Comparison of ENCODE assay signal across 8 cellular contexts in the genomic region with DNA sequence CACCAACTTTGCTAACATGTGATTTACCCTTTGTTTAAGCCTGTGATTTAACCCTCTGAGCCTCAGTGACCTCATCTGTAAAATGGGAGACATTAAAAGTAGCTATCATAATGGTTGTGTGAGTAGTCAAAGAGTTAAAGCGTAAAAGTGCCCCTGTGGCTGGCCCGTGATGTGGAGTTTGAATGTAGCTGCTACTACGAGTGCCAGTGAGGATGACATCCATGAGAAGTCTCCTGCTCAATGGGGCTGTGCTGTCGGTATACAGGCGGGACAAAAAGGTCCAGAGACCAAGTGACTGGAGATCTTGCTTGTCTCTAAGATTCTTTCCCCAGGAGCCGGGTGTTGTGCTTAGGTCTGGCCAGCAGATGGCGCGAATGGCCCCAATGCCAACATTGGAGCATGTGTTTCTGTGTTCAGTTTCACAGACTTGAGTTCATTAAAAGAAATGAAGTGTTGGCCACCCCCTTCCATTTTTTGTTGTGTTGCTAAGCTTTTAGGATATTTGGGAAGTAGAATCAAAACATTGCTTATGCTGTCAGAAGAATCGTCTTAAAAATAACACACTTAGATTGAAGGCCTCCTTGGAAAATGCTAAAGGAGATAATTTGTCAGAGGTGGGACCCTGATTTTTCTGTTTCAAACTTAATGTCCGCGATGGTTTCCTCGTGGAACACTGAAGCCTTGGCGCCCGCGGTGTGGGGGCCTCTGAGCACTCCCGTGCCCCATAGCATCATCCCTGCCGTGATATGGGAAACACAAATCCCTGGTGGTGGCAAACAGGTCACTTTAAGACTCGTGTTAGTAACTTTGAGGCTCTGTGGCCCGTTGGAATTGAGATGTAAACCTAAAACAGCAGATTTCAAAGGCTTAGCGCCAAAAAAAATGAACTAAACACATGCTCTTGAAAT. TPM values are rescaled to one million over a fixed set of nuclear protein-coding genes. Genes with fewer than 3 reads are reported as not detected.
DNase-seq lines count a peak whose midpoint lies in the region; ATAC-seq, FAIRE-seq and TF ChIP-seq lines count a peak whose summit lies in the region.

No MANE protein-coding gene starts in this region.

- no peaks in the 10 kb centered on the region for H3K4me1 ChIP-seq in HepG2 (ENCODE audit: insufficient read depth, low read length)

- H3K9me3 Mint-ChIP-seq in activated CD4-positive, alpha-beta T cell treated with anti-CD3 and anti-CD28 coated beads for 36 hours (ENCODE audit: low read depth): no peaks in the 10 kb centered on the region

- TF ChIP-seq RAD21 in HepG2 (CRISPR knock-in tag; IDR thresholded peaks at IDR 0.05): peak; percentile 93

- no peaks in the 10 kb centered on the region for H3K27me3 ChIP-seq in HepG2 (ENCODE audit: control insufficient read depth in 1 of 2, insufficient read depth in 2 of 2, low read length in 2 of 2)

- H3K9me3 ChIP-seq in HepG2 (ENCODE audit: low read length): no peaks in the 10 kb centered on the region

- H2AFZ ChIP-seq in HepG2 (ENCODE audit: low read length): no peak overlapping the region

- no TSS peak for BruUV-seq in HepG2 (replicated peaks; lab: Mats Ljungman, UMichigan)

- FAIRE-seq in HepG2 (lab: Jason Lieb, UNC): peak; percentile 98

- no peak overlapping the region for H3K4me3 ChIP-seq in HepG2 (replicated peaks in 1 of 3; ENCODE audit: insufficient read depth in 1 of 3, low read depth in 2 of 3, low read length in 3 of 3)

- H3K4me1 Mint-ChIP-seq in activated CD4-positive, alpha-beta T cell treated with anti-CD3 and anti-CD28 coated beads for 36 hours: peaks cover 21% of the 10 kb centered on the region

- intact Hi-C loops in activated CD4-positive, alpha-beta T cell treated with anti-CD3 and anti-CD28 coated beads for 36 hours (cut with DNase I, micrococcal nuclease): loop anchor here (1.0 to 2.0 kb wide), 3 partner anchors 113 to 213 kb away; no protein-coding TSS in a partner anchor
- intact Hi-C loops in HepG2 (cut with micrococcal nuclease; ENCODE audit: unreplicated experiment): loop anchor here (1.0 kb wide), 1 partner anchor 113 kb away; no protein-coding TSS in a partner anchor

- CTCF ChIA-PET in activated CD4-positive, alpha-beta T cell treated with anti-CD3 and anti-CD28 coated beads for 36 hours (lab: Charles Lee): interaction anchor here (0.6 to 3.7 kb wide), 23 partner anchors 8 to 1917 kb away, joined by 3 to 21 read pairs (median 5); a partner anchor contains a TSS
- CTCF ChIA-PET in HepG2 (lab: Yijun Ruan, JAX; ENCODE audit: low intra/inter-chr PET ratio, low total read pairs): interaction anchor here (1.2 to 5.2 kb wide), 8 partner anchors 53 to 827 kb away, joined by 4 to 127 read pairs (median 4); no protein-coding TSS in a partner anchor

- no peak for TF ChIP-seq EP300 in HepG2 (IDR thresholded peaks at IDR 0.05; ENCODE audit: low read depth in 2 of 2, low read length in 2 of 2)
- TF ChIP-seq EP300 in HepG2 (CRISPR knock-in tag; IDR thresholded peaks at IDR 0.05; ENCODE audit: borderline replicate concordance): no peak

- no peak overlapping the region for H3K27ac ChIP-seq in HepG2 (ENCODE audit: extremely low read length, insufficient read depth, low read length)

- TF ChIP-seq POLR2A in HepG2 (IDR thresholded peaks at IDR 0.05; ENCODE audit: insufficient read depth in 1 of 2, low read depth in 2 of 2, low read length in 2 of 2): no peak

- peaks cover 22% of the 10 kb centered on the region for H3K36me3 Mint-ChIP-seq in activated CD4-positive, alpha-beta T cell treated with anti-CD3 and anti-CD28 coated beads for 36 hours (ENCODE audit: low read depth)

- POLR2A ChIA-PET in activated CD4-positive, alpha-beta T cell treated with anti-CD3 and anti-CD28 coated beads for 36 hours (lab: Charles Lee): no interaction called here
- POLR2A ChIA-PET in HepG2 (lab: Yijun Ruan, JAX): no interaction called here

- in situ Hi-C loops in HepG2 (cut with HindIII; ENCODE audit: extremely low pct_ligation_motif_present, low pct_unique_long_range_greater_than_20kb): loop anchor here (5.0 to 25.0 kb wide), 3 partner anchors 115 to 830 kb away; no protein-coding TSS in a partner anchor

- no peaks in the 10 kb centered on the region for H3K27me3 Mint-ChIP-seq in activated CD4-positive, alpha-beta T cell treated with anti-CD3 and anti-CD28 coated beads for 36 hours

- peaks cover 19 to 29% of the 10 kb centered on the region in 2 experiments; a peak in 4 of 5 replicates for H3K36me3 ChIP-seq in HepG2 (replicated peaks in 1 of 2; ENCODE audit: control insufficient read depth in 1 of 2, insufficient read depth in 2 of 2, low read length in 2 of 2)

- peak; percentile 86 for DNase-seq in CD1c-positive myeloid dendritic cell (ENCODE audit: extremely low spot score)
- peak; percentile 47 for DNase-seq in H4 (ENCODE audit: low spot score)
- DNase-seq in NCI-H2227 (lab: John Stamatoyannopoulos, UW; ENCODE audit: unreplicated experiment): peak; percentile 85
- peak; percentile 91 for DNase-seq in activated CD4-positive, alpha-beta T cell treated with anti-CD3 and anti-CD28 coated beads for 36 hours
- peak; percentile 85 for DNase-seq in cerebellum (ENCODE audit: low spot score)
- peak; percentile 71 for DNase-seq in HepG2 (ENCODE audit: low spot score)
- DNase-seq in stimulated activated CD4-positive, alpha-beta T cell treated with anti-CD3 and anti-CD28 coated beads, Interleukin-4, amount 100 ng/mL, for 4 hours: peak; percentile 79 to 80

- no peak overlapping the region for H3K4me2 ChIP-seq in HepG2 (ENCODE audit: low read depth, low read length)

- H3K27ac Mint-ChIP-seq in activated CD4-positive, alpha-beta T cell treated with anti-CD3 and anti-CD28 coated beads for 36 hours: peak overlapping the region; percentile 7

- peak; percentile 79 for ATAC-seq in activated CD4-positive, alpha-beta T cell treated with anti-CD3 and anti-CD28 coated beads for 36 hours
- ATAC-seq in HepG2 (peak; percentile 70), GM18873 (IDR thresholded peaks at IDR 0.05; ENCODE audit: low FRiP score, unreplicated experiment) (no peak)

- peak; percentile 98 for TF ChIP-seq CTCF in HepG2 (CRISPR knock-in tag; IDR thresholded peaks at IDR 0.05)

- H3K79me2 ChIP-seq in HepG2 (ENCODE audit: insufficient read depth, low read length): no peaks in the 10 kb centered on the region

- no peak overlapping the region for H3K4me3 Mint-ChIP-seq in activated CD4-positive, alpha-beta T cell treated with anti-CD3 and anti-CD28 coated beads for 36 hours

- H3K9ac ChIP-seq in HepG2 (ENCODE audit: insufficient read depth, low read depth, low read length): no peak overlapping the region

- 0 out of 2 replicates have a peak, but pooled peaks cover 4% of the 10 kb centered on the region for H4K20me1 ChIP-seq in HepG2 (ENCODE audit: insufficient read depth, low read length)

- 47% methylated on average over 20 of the region's 20 CpGs for WGBS in HepG2 (ENCODE audit: low lambda C conversion rate)

RNA-seq across cellular contexts. Expression of a gene that starts 9.3 kb away (rescaled TPM):
- 7.4 and 12.3 TPM in 2 replicates for total RNA-seq in H4 (2014; rRNA removed; shearing (Covaris generic))
- total RNA-seq in activated CD4-positive, alpha-beta T cell treated with anti-CD3 and anti-CD28 coated beads for 36 hours: 100 to 1,000 TPM in 1 of 2 experiments, 10 to 100 TPM in 1; 96.5 to 101 TPM
- total RNA-seq in cerebellum (11.4 TPM), HepG2 (2016; rRNA removed; fragmentation: Illumina TruSeq; extraction: Trizol) (29.6 and 34.2 TPM in 2 replicates)
- total RNA-seq in HepG2 (2016; cell fraction: cytosol; rRNA removed; fragmentation: Illumina TruSeq; extraction: Trizol; ENCODE audit: low read depth): 29.5 and 32.8 TPM in 2 replicates
- total RNA-seq in HepG2 (2016; cell fraction: insoluble cytoplasmic fraction; rRNA removed; fragmentation: Illumina TruSeq; extraction: Trizol): 24.0 and 34.3 TPM in 2 replicates
- 69.5 and 80.5 TPM in 2 replicates for total RNA-seq in HepG2 (2016; cell fraction: membrane; rRNA removed; fragmentation: Illumina TruSeq; extraction: Trizol)
- total RNA-seq in HepG2 (2016; cell fraction: nucleus; rRNA removed; fragmentation: Illumina TruSeq; extraction: Trizol): 16.2 and 19.5 TPM in 2 replicates
- polyA plus RNA-seq in HepG2 (2011; rRNA removed): 24.2 and 30.0 TPM in 2 replicates
- 25.8 and 35.6 TPM in 2 replicates for polyA plus RNA-seq in HepG2 (2011; cell fraction: cytosol; rRNA removed)
- polyA plus RNA-seq in HepG2 (2011; cell fraction: nucleus; rRNA removed): 24.4 and 25.9 TPM in 2 replicates
- polyA plus RNA-seq in HepG2 (2012): 13.9 and 24.8 TPM in 2 replicates
- polyA plus RNA-seq in HepG2 (2016; cell fraction: cytosol; fragmentation: Illumina TruSeq; extraction: Trizol; ENCODE audit: low read depth): 44.0 and 53.1 TPM in 2 replicates
- 40.7 and 50.0 TPM in 2 replicates for polyA plus RNA-seq in HepG2 (2016; cell fraction: insoluble cytoplasmic fraction; fragmentation: Illumina TruSeq; extraction: Trizol; ENCODE audit: low read depth)
- 80.4 and 89.1 TPM in 2 replicates for polyA plus RNA-seq in HepG2 (2016; cell fraction: membrane; fragmentation: Illumina TruSeq; extraction: Trizol; ENCODE audit: low read depth)
- 34.0 and 39.8 TPM in 2 replicates for polyA plus RNA-seq in HepG2 (2016; cell fraction: nucleus; fragmentation: Illumina TruSeq; extraction: Trizol; ENCODE audit: insufficient read depth, low read depth)
- polyA minus RNA-seq in HepG2 (2011; rRNA and poly(A)+ RNA removed; ENCODE audit: low replicate concordance): 9.8 and 33.7 TPM in 2 replicates
- polyA minus RNA-seq in HepG2 (2011; cell fraction: cytosol; rRNA and poly(A)+ RNA removed): 16.2 and 17.4 TPM in 2 replicates
- polyA minus RNA-seq in HepG2 (2011; cell fraction: nucleus; rRNA and poly(A)+ RNA removed): 6.2 and 7.1 TPM in 2 replicates

RNA-seq across cellular contexts. Expression of a gene that starts 30.8 kb away (rescaled TPM):
- 51.1 and 57.1 TPM in 2 replicates for total RNA-seq in H4 (2014; rRNA removed; shearing (Covaris generic))
- total RNA-seq in activated CD4-positive, alpha-beta T cell treated with anti-CD3 and anti-CD28 coated beads for 36 hours: 10 to 100 TPM; 42.7 to 48.9 TPM
- total RNA-seq in cerebellum (26.9 TPM), HepG2 (2016; rRNA removed; fragmentation: Illumina TruSeq; extraction: Trizol) (72.9 and 84.7 TPM in 2 replicates)
- 7.0 TPM in 2 replicates for total RNA-seq in HepG2 (2016; cell fraction: cytosol; rRNA removed; fragmentation: Illumina TruSeq; extraction: Trizol; ENCODE audit: low read depth)
- 69.1 and 75.0 TPM in 2 replicates for total RNA-seq in HepG2 (2016; cell fraction: insoluble cytoplasmic fraction; rRNA removed; fragmentation: Illumina TruSeq; extraction: Trizol)
- 12.7 and 13.6 TPM in 2 replicates for total RNA-seq in HepG2 (2016; cell fraction: membrane; rRNA removed; fragmentation: Illumina TruSeq; extraction: Trizol)
- total RNA-seq in HepG2 (2016; cell fraction: nucleus; rRNA removed; fragmentation: Illumina TruSeq; extraction: Trizol): 52.3 and 56.5 TPM in 2 replicates
- polyA plus RNA-seq in HepG2 (2011; rRNA removed): 29.2 and 36.1 TPM in 2 replicates
- polyA plus RNA-seq in HepG2 (2011; cell fraction: cytosol; rRNA removed): 38.8 and 67.0 TPM in 2 replicates
- 104 and 106 TPM in 2 replicates for polyA plus RNA-seq in HepG2 (2011; cell fraction: nucleus; rRNA removed)
- polyA plus RNA-seq in HepG2 (2012): 40.7 and 46.9 TPM in 2 replicates
- polyA plus RNA-seq in HepG2 (2016; cell fraction: cytosol; fragmentation: Illumina TruSeq; extraction: Trizol; ENCODE audit: low read depth): 5.7 and 6.3 TPM in 2 replicates
- polyA plus RNA-seq in HepG2 (2016; cell fraction: insoluble cytoplasmic fraction; fragmentation: Illumina TruSeq; extraction: Trizol; ENCODE audit: low read depth): 85.9 and 97.1 TPM in 2 replicates
- polyA plus RNA-seq in HepG2 (2016; cell fraction: membrane; fragmentation: Illumina TruSeq; extraction: Trizol; ENCODE audit: low read depth): 6.4 and 8.4 TPM in 2 replicates
- polyA plus RNA-seq in HepG2 (2016; cell fraction: nucleus; fragmentation: Illumina TruSeq; extraction: Trizol; ENCODE audit: insufficient read depth, low read depth): 70.0 and 74.0 TPM in 2 replicates
- polyA minus RNA-seq in HepG2 (2011; rRNA and poly(A)+ RNA removed; ENCODE audit: low replicate concordance): 47.5 and 58.8 TPM in 2 replicates
- 20.8 and 32.8 TPM in 2 replicates for polyA minus RNA-seq in HepG2 (2011; cell fraction: cytosol; rRNA and poly(A)+ RNA removed)
- 119 and 124 TPM in 2 replicates for polyA minus RNA-seq in HepG2 (2011; cell fraction: nucleus; rRNA and poly(A)+ RNA removed)

RNA-seq across cellular contexts. Expression of a gene that starts 52.2 kb away (rescaled TPM):
- total RNA-seq in H4 (2014; rRNA removed; shearing (Covaris generic)): not detected in 2 replicates
- total RNA-seq in activated CD4-positive, alpha-beta T cell treated with anti-CD3 and anti-CD28 coated beads for 36 hours: not detected
- total RNA-seq in cerebellum (not detected), HepG2 (2016; rRNA removed; fragmentation: Illumina TruSeq; extraction: Trizol) (not detected in 2 replicates)
- not detected in 2 replicates for total RNA-seq in HepG2 (2016; cell fraction: cytosol; rRNA removed; fragmentation: Illumina TruSeq; extraction: Trizol; ENCODE audit: low read depth)
- total RNA-seq in HepG2 (2016; cell fraction: insoluble cytoplasmic fraction; rRNA removed; fragmentation: Illumina TruSeq; extraction: Trizol): not detected in 2 replicates
- not detected in 2 replicates for total RNA-seq in HepG2 (2016; cell fraction: membrane; rRNA removed; fragmentation: Illumina TruSeq; extraction: Trizol)
- total RNA-seq in HepG2 (2016; cell fraction: nucleus; rRNA removed; fragmentation: Illumina TruSeq; extraction: Trizol): not detected in 2 replicates
- not detected in 2 replicates for polyA plus RNA-seq in HepG2 (2011; rRNA removed)
- not detected in 2 replicates for polyA plus RNA-seq in HepG2 (2011; cell fraction: cytosol; rRNA removed)
- polyA plus RNA-seq in HepG2 (2011; cell fraction: nucleus; rRNA removed): not detected in 2 replicates
- not detected in 2 replicates for polyA plus RNA-seq in HepG2 (2012)
- not detected in 2 replicates for polyA plus RNA-seq in HepG2 (2016; cell fraction: cytosol; fragmentation: Illumina TruSeq; extraction: Trizol; ENCODE audit: low read depth)
- polyA plus RNA-seq in HepG2 (2016; cell fraction: insoluble cytoplasmic fraction; fragmentation: Illumina TruSeq; extraction: Trizol; ENCODE audit: low read depth): not detected in 2 replicates
- not detected in 2 replicates for polyA plus RNA-seq in HepG2 (2016; cell fraction: membrane; fragmentation: Illumina TruSeq; extraction: Trizol; ENCODE audit: low read depth)
- polyA plus RNA-seq in HepG2 (2016; cell fraction: nucleus; fragmentation: Illumina TruSeq; extraction: Trizol; ENCODE audit: insufficient read depth, low read depth): not detected in 2 replicates
- not detected in 2 replicates for polyA minus RNA-seq in HepG2 (2011; rRNA and poly(A)+ RNA removed; ENCODE audit: low replicate concordance)
- not detected in 2 replicates for polyA minus RNA-seq in HepG2 (2011; cell fraction: cytosol; rRNA and poly(A)+ RNA removed)
- polyA minus RNA-seq in HepG2 (2011; cell fraction: nucleus; rRNA and poly(A)+ RNA removed): not detected in 2 replicates
